In genomic region chr1:226553594-226554279, GRCh38 we compare ENCODE assay signal across 25 cellular contexts. TPM values are rescaled to one million over a fixed set of nuclear protein-coding genes. Genes with fewer than 3 reads are reported as not detected.
"Had no signal": no experiment of that assay in that cellular context is flagged by ENCODE, and none has a peak within 500 bp of the region (broad histone marks: within the 10 kb centered on the region; RNA-seq: fewer than 3 reads in every experiment).

No MANE protein-coding gene starts in this region.

- H3K27ac ChIP-seq: hepatocyte, parathyroid adenoma, prostate gland, right lobe of liver, spleen, tibial artery, upper lobe of right lung, vagina had no signal

- H3K9ac ChIP-seq: parathyroid adenoma had no signal

- H3K4me3 ChIP-seq: hepatocyte, lung, prostate gland, right lobe of liver, spleen, tibial artery, upper lobe of right lung, vagina had no signal

- H3K27me3 ChIP-seq: right lobe of liver, tibial artery, vagina had no signal

- H3K36me3 ChIP-seq: prostate gland, right lobe of liver, spleen, tibial artery, upper lobe of right lung, vagina had no signal

- DNase-seq: effector CD4-positive, alpha-beta T cell; endodermal cell; erythroblast; foreskin melanocyte; head of caudate nucleus; left colon; left ventricle myocardium superior; mesenchymal stem cell; naive thymus-derived CD4-positive, alpha-beta T cell; nephron progenitor cell; retina; right lobe of liver; spleen; stimulated activated CD4-positive, alpha-beta T cell treated with anti-CD3 and anti-CD28 coated beads, Interleukin-15, amount 100 ng/mL, for 24 hours; stimulated activated CD4-positive, alpha-beta T cell treated with anti-CD3 and anti-CD28 coated beads, Interleukin-1b, Interleukin-23, amount 100 ng/mL, for 48 hours; stimulated activated CD4-positive, alpha-beta T cell treated with anti-CD3 and anti-CD28 coated beads, Interleukin-4, amount 100 ng/mL, for 24 hours; upper lobe of right lung had no signal

- H2AFZ ChIP-seq: hepatocyte, parathyroid adenoma had no signal

- ATAC-seq: left colon; left ventricle myocardium superior; naive thymus-derived CD4-positive, alpha-beta T cell; right lobe of liver; stimulated activated memory B cell treated with anti-CD40 and anti-IgM and Interleukin-4, amounts not matched to agents 10 μg/mL and 1 μg/mL and 100 μg/mL, for 72 hours; upper lobe of right lung had no signal

- H3K4me2 ChIP-seq: hepatocyte had no signal

- H3K9me3 ChIP-seq: prostate gland, right lobe of liver, spleen, tibial artery, upper lobe of right lung, vagina had no signal

- H3K4me1 ChIP-seq: parathyroid adenoma had no signal

- H3K79me2 ChIP-seq: hepatocyte, parathyroid adenoma had no signal

RNA-seq across cellular contexts. Expression of gene STUM, which starts 5.2 kb away (rescaled TPM):
- total RNA-seq: endothelial cell of umbilical vein; naive thymus-derived CD4-positive, alpha-beta T cell had no signal
- polyA plus RNA-seq: endothelial cell of umbilical vein; hepatocyte; naive thymus-derived CD4-positive, alpha-beta T cell had no signal
